ENCODE assay signal across 1 cellular context in the genomic region with DNA sequence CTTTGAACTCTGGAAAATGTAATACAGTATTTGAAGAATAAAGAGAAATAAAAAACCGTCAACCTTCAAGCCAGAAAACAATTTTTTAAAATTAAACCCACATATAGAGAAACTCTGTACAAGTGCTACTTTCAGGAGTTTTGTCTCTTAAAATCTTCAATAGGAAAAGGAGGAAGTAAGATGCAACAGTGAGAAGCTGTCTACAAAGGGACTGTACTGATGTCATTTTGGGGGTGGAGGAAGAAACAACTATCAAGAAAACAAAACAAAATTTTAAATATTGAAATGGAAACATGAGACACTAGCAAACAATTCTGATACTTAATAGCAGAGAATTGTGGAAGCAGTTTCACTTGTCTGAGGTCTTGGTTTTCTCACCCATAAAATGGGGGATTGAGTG.
TF ChIP-seq lines count a peak whose summit lies in the region.

No MANE protein-coding gene starts in this region.

TF ChIP-seq in WTC11, 78 proteins besides CTCF, POLR2A, EP300 and RAD21 (continued from another document):
- TF ChIP-seq ZNF532 (CRISPR knock-in tag; IDR thresholded peaks at IDR 0.05; ENCODE audit: borderline replicate concordance) (no peak), PRDM15 (CRISPR knock-in tag; IDR thresholded peaks at IDR 0.05) (no peak), ZSCAN18 (CRISPR knock-in tag; IDR thresholded peaks at IDR 0.05) (no peak), GABPB1 (CRISPR knock-in tag; IDR thresholded peaks at IDR 0.05) (no peak), TP53 (CRISPR knock-in tag; IDR thresholded peaks at IDR 0.05) (no peak), NR3C1 (CRISPR knock-in tag; conservative IDR thresholded peaks at IDR 0.05; ENCODE audit: low read depth) (no peak), FOXP4 (CRISPR knock-in tag; IDR thresholded peaks at IDR 0.05) (no peak), USF2 (CRISPR knock-in tag; IDR thresholded peaks at IDR 0.05) (no peak), ZNF423 (CRISPR knock-in tag; IDR thresholded peaks at IDR 0.05) (no peak)
